In the genomic region with DNA sequence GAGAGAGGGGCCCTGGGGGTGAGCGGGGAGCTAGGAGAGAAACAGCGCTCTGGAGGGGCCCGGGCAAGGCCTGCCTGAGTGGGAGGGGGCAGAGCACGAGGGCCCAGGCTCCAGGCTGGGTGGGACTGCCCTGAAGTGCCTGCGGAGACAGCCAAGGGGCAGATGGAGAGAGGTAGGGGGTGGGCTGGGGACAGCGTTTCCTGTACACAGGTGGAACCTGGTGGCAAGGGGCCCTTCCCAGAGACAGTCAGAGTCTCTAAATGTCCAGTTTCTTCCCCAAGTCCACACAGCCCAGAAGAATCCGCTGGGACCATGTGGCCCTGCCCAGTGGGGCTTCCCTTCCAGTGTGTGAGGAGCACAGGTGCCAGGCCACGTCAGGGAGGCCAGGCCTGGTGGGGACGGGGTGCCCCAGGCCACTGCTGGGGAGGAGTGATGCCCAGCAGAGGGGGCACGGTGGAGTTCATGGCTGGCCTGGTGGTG, we compare ENCODE assay signal across 17 cellular contexts. TPM values are rescaled to one million over a fixed set of nuclear protein-coding genes. Genes with fewer than 3 reads are reported as not detected.
DNase-seq lines count a peak whose midpoint lies in the region; ATAC-seq and TF ChIP-seq lines count a peak whose summit lies in the region.
"Had no signal": no experiment of that assay in that cellular context is flagged by ENCODE, and none has a peak within 500 bp of the region (broad histone marks: within the 10 kb centered on the region; RNA-seq: fewer than 3 reads in every experiment).

No MANE protein-coding gene starts in this region.

- H3K27me3 ChIP-seq in WERI-Rb-1 (ENCODE audit: insufficient read depth, low read depth, severe bottlenecking): no peaks in the 10 kb centered on the region
- no peaks in the 10 kb centered on the region for H3K27me3 ChIP-seq in right cardiac atrium (ENCODE audit: control insufficient read depth, insufficient read depth)
- H3K27me3 ChIP-seq: body of pancreas, pancreas had no signal

- no peaks in the 10 kb centered on the region for H3K36me3 ChIP-seq in WERI-Rb-1
- H3K36me3 ChIP-seq: pancreas had no signal

- TF ChIP-seq CTCF in WERI-Rb-1 (IDR thresholded peaks at IDR 0.05; ENCODE audit: low read depth, low read length): no peak

- CTCF ChIA-PET in activated naive CD4-positive, alpha-beta T cell treated with anti-CD3 and anti-CD28 coated beads, Interleukin-2, amount 10 ng/mL, durations not matched to agents 7 days and 5 days (lab: Charles Lee): interaction anchor here (1.3 to 3.0 kb wide), 3 partner anchors 11 to 57 kb away, joined by 3 to 12 read pairs (median 4); no protein-coding TSS in a partner anchor

- peaks cover 4% of the 10 kb centered on the region for H3K36me3 Mint-ChIP-seq in activated naive CD4-positive, alpha-beta T cell treated with anti-CD3 and anti-CD28 coated beads, Interleukin-2, amount 10 ng/mL, durations not matched to agents 7 days and 5 days
- no peaks in the 10 kb centered on the region for H3K36me3 Mint-ChIP-seq in activated naive CD4-positive, alpha-beta T cell treated with anti-CD3 and anti-CD28 coated beads, Interleukin-2, amount 50 U/mL, for 72 hours
- H3K36me3 Mint-ChIP-seq in stimulated activated memory B cell treated with anti-CD40 and anti-IgM and Interleukin-4, amounts not matched to agents 10 μg/mL and 1 μg/mL and 100 μg/mL, for 72 hours: peaks cover 11% of the 10 kb centered on the region

- DNase-seq in activated naive CD4-positive, alpha-beta T cell treated with anti-CD3 and anti-CD28 coated beads, Interleukin-2, amount 10 ng/mL, durations not matched to agents 7 days and 5 days: peak; percentile 20
- DNase-seq in activated naive CD4-positive, alpha-beta T cell treated with anti-CD3 and anti-CD28 coated beads, Interleukin-2, amount 50 U/mL, for 72 hours (ENCODE audit: low spot score in 2 of 2): no peak
- DNase-seq in WERI-Rb-1: peak; percentile 4
- DNase-seq in right cardiac atrium: peak in 2 of 3 donors; percentile 20 to 25
- no peak for DNase-seq in NCI-H2196 treated with DMSO at 0.1 percent for 48 hours (lab: John Stamatoyannopoulos, UW; ENCODE audit: unreplicated experiment)
- no peak for DNase-seq in substantia nigra (lab: John Stamatoyannopoulos, UW)
- DNase-seq: AML-193, midbrain, NCI-H146, NCI-H510A treated with DMSO at 0.1 percent for 48 hours, T1000 had no signal

- no peak overlapping the region for H3K4me3 Mint-ChIP-seq in activated naive CD4-positive, alpha-beta T cell treated with anti-CD3 and anti-CD28 coated beads, Interleukin-2, amount 10 ng/mL, durations not matched to agents 7 days and 5 days
- no peak overlapping the region for H3K4me3 Mint-ChIP-seq in stimulated activated memory B cell treated with anti-CD40 and anti-IgM and Interleukin-4, amounts not matched to agents 10 μg/mL and 1 μg/mL and 100 μg/mL, for 72 hours

- no peak for ATAC-seq in activated naive CD4-positive, alpha-beta T cell treated with anti-CD3 and anti-CD28 coated beads, Interleukin-2, amount 50 U/mL, for 72 hours
- ATAC-seq in right cardiac atrium (no peak), GM18520 (IDR thresholded peaks at IDR 0.05; ENCODE audit: unreplicated experiment) (no peak)
- ATAC-seq in stimulated activated memory B cell treated with anti-CD40 and anti-IgM and Interleukin-4, amounts not matched to agents 10 μg/mL and 1 μg/mL and 100 μg/mL, for 72 hours: no peak

- H3K4me1 Mint-ChIP-seq in activated naive CD4-positive, alpha-beta T cell treated with anti-CD3 and anti-CD28 coated beads, Interleukin-2, amount 10 ng/mL, durations not matched to agents 7 days and 5 days: peaks cover 69% of the 10 kb centered on the region
- H3K4me1 Mint-ChIP-seq in stimulated activated memory B cell treated with anti-CD40 and anti-IgM and Interleukin-4, amounts not matched to agents 10 μg/mL and 1 μg/mL and 100 μg/mL, for 72 hours: peaks cover 56% of the 10 kb centered on the region

- WGBS in right cardiac atrium: 86% methylated on average over 10 of the region's 10 CpGs

- no peak overlapping the region for H3K4me3 ChIP-seq in WERI-Rb-1 (ENCODE audit: low read depth, low read length)
- H3K4me3 ChIP-seq in right cardiac atrium (ENCODE audit: low read length): no peak overlapping the region
- H3K4me3 ChIP-seq: body of pancreas, K562, pancreas had no signal

- intact Hi-C loops in right cardiac atrium (cut with DNase I): no loop called here

- peak overlapping the region; percentile 82 for H3K27ac Mint-ChIP-seq in activated naive CD4-positive, alpha-beta T cell treated with anti-CD3 and anti-CD28 coated beads, Interleukin-2, amount 10 ng/mL, durations not matched to agents 7 days and 5 days
- no peak overlapping the region for H3K27ac Mint-ChIP-seq in activated naive CD4-positive, alpha-beta T cell treated with anti-CD3 and anti-CD28 coated beads, Interleukin-2, amount 50 U/mL, for 72 hours
- peak overlapping the region; percentile 80 for H3K27ac Mint-ChIP-seq in stimulated activated memory B cell treated with anti-CD40 and anti-IgM and Interleukin-4, amounts not matched to agents 10 μg/mL and 1 μg/mL and 100 μg/mL, for 72 hours

- H3K9me3 ChIP-seq in WERI-Rb-1 (ENCODE audit: severe bottlenecking) (no peaks in the 10 kb centered on the region), right cardiac atrium (ENCODE audit: control insufficient read depth, low read length) (no peaks in the 10 kb centered on the region)
- H3K9me3 ChIP-seq: body of pancreas, pancreas had no signal

- H3K9me3 Mint-ChIP-seq in activated naive CD4-positive, alpha-beta T cell treated with anti-CD3 and anti-CD28 coated beads, Interleukin-2, amount 10 ng/mL, durations not matched to agents 7 days and 5 days: no peaks in the 10 kb centered on the region
- H3K9me3 Mint-ChIP-seq in activated naive CD4-positive, alpha-beta T cell treated with anti-CD3 and anti-CD28 coated beads, Interleukin-2, amount 50 U/mL, for 72 hours: no peaks in the 10 kb centered on the region
- no peaks in the 10 kb centered on the region for H3K9me3 Mint-ChIP-seq in stimulated activated memory B cell treated with anti-CD40 and anti-IgM and Interleukin-4, amounts not matched to agents 10 μg/mL and 1 μg/mL and 100 μg/mL, for 72 hours

- peaks cover 11% of the 10 kb centered on the region for H3K27me3 Mint-ChIP-seq in activated naive CD4-positive, alpha-beta T cell treated with anti-CD3 and anti-CD28 coated beads, Interleukin-2, amount 10 ng/mL, durations not matched to agents 7 days and 5 days
- peaks cover 54% of the 10 kb centered on the region for H3K27me3 Mint-ChIP-seq in stimulated activated memory B cell treated with anti-CD40 and anti-IgM and Interleukin-4, amounts not matched to agents 10 μg/mL and 1 μg/mL and 100 μg/mL, for 72 hours

- no peaks in the 10 kb centered on the region for H3K4me1 ChIP-seq in right cardiac atrium (ENCODE audit: control insufficient read depth, insufficient read depth, low read length)
- H3K4me1 ChIP-seq: body of pancreas, pancreas had no signal

- H3K27ac ChIP-seq in WERI-Rb-1 (no peak overlapping the region), right cardiac atrium (ENCODE audit: low read length) (no peak overlapping the region), substantia nigra (ENCODE audit: low read depth, low read length, poor library complexity, severe bottlenecking) (no peak overlapping the region)
- H3K27ac ChIP-seq: body of pancreas, pancreas had no signal

RNA-seq across cellular contexts. Expression of a gene that starts 1.7 kb away (rescaled TPM):
- 1 to 10 TPM; 1.5 to 7.9 TPM for total RNA-seq in activated naive CD4-positive, alpha-beta T cell treated with anti-CD3 and anti-CD28 coated beads, Interleukin-2, amount 50 U/mL, for 72 hours
- total RNA-seq in right cardiac atrium: 1 to 10 TPM in 2 of 4 donors, under 1 TPM in 2; 0.53 to 1.4 (median 1.0) TPM
- 0.84 TPM for polyA plus RNA-seq in right cardiac atrium

RNA-seq across cellular contexts. Expression of a gene that starts 37.0 kb away (rescaled TPM):
- total RNA-seq in activated naive CD4-positive, alpha-beta T cell treated with anti-CD3 and anti-CD28 coated beads, Interleukin-2, amount 50 U/mL, for 72 hours: 10 to 100 TPM; 28.9 to 39.0 TPM
- total RNA-seq in right cardiac atrium: 10 to 100 TPM; 21.2 to 44.3 (median 36.2) TPM
- polyA plus RNA-seq in right cardiac atrium: 40.1 TPM

RNA-seq across cellular contexts. Expression of a gene that starts 55.3 kb away (rescaled TPM):
- 10 to 100 TPM; 22.6 to 51.2 TPM for total RNA-seq in activated naive CD4-positive, alpha-beta T cell treated with anti-CD3 and anti-CD28 coated beads, Interleukin-2, amount 50 U/mL, for 72 hours
- 10 to 100 TPM; 40.4 to 61.6 (median 58.0) TPM for total RNA-seq in right cardiac atrium
- 108 TPM for polyA plus RNA-seq in right cardiac atrium

RNA-seq across cellular contexts. Expression of a gene that starts 59.1 kb away (rescaled TPM):
- not detected for total RNA-seq in activated naive CD4-positive, alpha-beta T cell treated with anti-CD3 and anti-CD28 coated beads, Interleukin-2, amount 50 U/mL, for 72 hours
- total RNA-seq in right cardiac atrium: not detected
- not detected for polyA plus RNA-seq in right cardiac atrium
- total RNA-seq: K562, urinary bladder had no signal
- polyA plus RNA-seq: K562, urinary bladder had no signal

Comparison
In these comparisons a context has a peak if more than half of its experiments do, and no peak if none do; other contexts are left out.
1. DNase-seq: peak in activated naive CD4-positive, alpha-beta T cell treated with anti-CD3 and anti-CD28 coated beads, Interleukin-2, amount 10 ng/mL, durations not matched to agents 7 days and 5 days (single experiment), WERI-Rb-1 (single experiment) and right cardiac atrium (2 of 3); none in activated naive CD4-positive, alpha-beta T cell treated with anti-CD3 and anti-CD28 coated beads, Interleukin-2, amount 50 U/mL, for 72 hours (0 of 2), NCI-H2196 treated with DMSO at 0.1 percent for 48 hours (single experiment) and substantia nigra (0 of 49).
2. H3K27ac Mint-ChIP-seq: peak in activated naive CD4-positive, alpha-beta T cell treated with anti-CD3 and anti-CD28 coated beads, Interleukin-2, amount 10 ng/mL, durations not matched to agents 7 days and 5 days (single experiment) and stimulated activated memory B cell treated with anti-CD40 and anti-IgM and Interleukin-4, amounts not matched to agents 10 μg/mL and 1 μg/mL and 100 μg/mL, for 72 hours (single experiment); none in activated naive CD4-positive, alpha-beta T cell treated with anti-CD3 and anti-CD28 coated beads, Interleukin-2, amount 50 U/mL, for 72 hours (0 of 2).